In genomic region chr5:1667648-1668140, GRCh38 we compare ENCODE assay signal across 11 cellular contexts.
DNase-seq lines count a peak whose midpoint lies in the region; ATAC-seq and TF ChIP-seq lines count a peak whose summit lies in the region.
"Had no signal": no experiment of that assay in that cellular context is flagged by ENCODE, and none has a peak within 500 bp of the region (broad histone marks: within the 10 kb centered on the region; RNA-seq: fewer than 3 reads in every experiment).

No MANE protein-coding gene starts in this region.

- no peak overlapping the region for H3K4me3 Mint-ChIP-seq in activated T-cell treated with anti-CD3 and anti-CD28 coated beads, Interleukin-2, amount 50 U/mL, for 4 hours
- H3K4me3 Mint-ChIP-seq in brain, result peak overlapping the region in 3 of 5 experiments; percentile 33 to 71 (median 65)

- intact Hi-C loops in lower leg skin (cut with DNase I; ENCODE audit: low total_unique reads) (no loop called here), testis (cut with DNase I; ENCODE audit: low total_unique reads) (no loop called here)

- H3K9me3 ChIP-seq in testis, result no peaks in the 10 kb centered on the region
- H3K9me3 ChIP-seq: neutrophil, thyroid gland had no signal

- H3K27me3 ChIP-seq in testis, result no peaks in the 10 kb centered on the region

- H3K36me3 Mint-ChIP-seq in activated T-cell treated with anti-CD3 and anti-CD28 coated beads, Interleukin-2, amount 50 U/mL, for 4 hours (ENCODE audit: insufficient read depth), result no peaks in the 10 kb centered on the region
- H3K36me3 Mint-ChIP-seq in brain, result no peaks in the 10 kb centered on the region

- H3K27ac ChIP-seq in testis, result no peak overlapping the region
- H3K27ac ChIP-seq: neutrophil, thyroid gland had no signal

- H3K4me1 Mint-ChIP-seq in activated T-cell treated with anti-CD3 and anti-CD28 coated beads, Interleukin-2, amount 50 U/mL, for 4 hours (ENCODE audit: low read depth), result peaks cover 11% of the 10 kb centered on the region
- H3K4me1 Mint-ChIP-seq in brain, result peaks cover 4% of the 10 kb centered on the region

- H3K9me3 Mint-ChIP-seq in activated T-cell treated with anti-CD3 and anti-CD28 coated beads, Interleukin-2, amount 50 U/mL, for 4 hours, result no peaks in the 10 kb centered on the region
- H3K9me3 Mint-ChIP-seq in brain, result peaks cover 0 to 10% (median 4%) of the 10 kb centered on the region in 5 experiments

- H3K4me1 ChIP-seq in testis, result peaks cover 13% of the 10 kb centered on the region

- H3K36me3 ChIP-seq in testis (ENCODE audit: low read depth, missing control alignments), result no peaks in the 10 kb centered on the region
- H3K36me3 ChIP-seq: neutrophil, thyroid gland had no signal

- 1 to 12% methylated on average over 19 to 32 of the region's 38 CpGs for WGBS in lower leg skin, 2 donors
- WGBS in testis, 2 donors, result 1% methylated on average over 38 of the region's 38 CpGs; no CpG with 5 or more reads in 1 of the 2 donors

- no peak overlapping the region for H3K4me3 ChIP-seq in lower leg skin (ENCODE audit: low read depth, poor library complexity, severe bottlenecking)
- peak overlapping the region; percentile 30 to 55 for H3K4me3 ChIP-seq in testis

- TF ChIP-seq POLR2A in lower leg skin (IDR thresholded peaks at IDR 0.05), result no peak
- no peak for TF ChIP-seq POLR2A in testis (IDR thresholded peaks at IDR 0.05)

- peaks cover 74% of the 10 kb centered on the region for H3K27me3 Mint-ChIP-seq in activated T-cell treated with anti-CD3 and anti-CD28 coated beads, Interleukin-2, amount 50 U/mL, for 4 hours (ENCODE audit: low read depth)
- peaks cover 61% of the 10 kb centered on the region for H3K27me3 Mint-ChIP-seq in brain

- H3K27ac Mint-ChIP-seq in brain, result no peak overlapping the region

- ATAC-seq in activated T-cell treated with anti-CD3 and anti-CD28 coated beads, Interleukin-2, amount 50 U/mL, for 4 hours, result peak; percentile 8 to 12

- TF ChIP-seq CTCF in brain (conservative IDR thresholded peaks at IDR 0.05) (no peak), lower leg skin (IDR thresholded peaks at IDR 0.05) (no peak), testis (IDR thresholded peaks at IDR 0.05) (no peak)

- DNase-seq in activated T-cell treated with anti-CD3 and anti-CD28 coated beads, Interleukin-2, amount 50 U/mL, for 4 hours, result no peak
- DNase-seq in activated T-cell treated with anti-CD3 and anti-CD28 coated beads for 4 hours (no peak), lower leg skin (ENCODE audit: low spot score in 2 of 2) (peak; percentile 11 to 80), testis (no peak), DMS153 (lab: John Stamatoyannopoulos, UW) (no peak), activated gamma-delta T cell treated with Interleukin-2 at 50 U/mL for 16 hours (no peak), NCI-H2171 treated with DMSO at 0.1 percent for 48 hours (lab: John Stamatoyannopoulos, UW) (no peak)
- DNase-seq: NCI-H2081 treated with DMSO at 0.1 percent for 48 hours had no signal

Comparison
In these comparisons a context has a peak if more than half of its experiments do, and no peak if none do; other contexts are left out.
1. DNase-seq: peak in lower leg skin (2 of 2); none in activated T-cell treated with anti-CD3 and anti-CD28 coated beads, Interleukin-2, amount 50 U/mL, for 4 hours (single experiment), activated T-cell treated with anti-CD3 and anti-CD28 coated beads for 4 hours (single experiment), testis (single experiment), DMS153 (single experiment), activated gamma-delta T cell treated with Interleukin-2 at 50 U/mL for 16 hours (single experiment) and NCI-H2171 treated with DMSO at 0.1 percent for 48 hours (single experiment).